Comparison of ENCODE assay signal across 14 cellular contexts in genomic region chr3:56916697-56917336, GRCh38.
DNase-seq lines count a peak whose midpoint lies in the region; ATAC-seq and TF ChIP-seq lines count a peak whose summit lies in the region.
"Had no signal": no experiment of that assay in that cellular context is flagged by ENCODE, and none has a peak within 500 bp of the region (broad histone marks: within the 10 kb centered on the region; RNA-seq: fewer than 3 reads in every experiment).

No MANE protein-coding gene starts in this region.

- peaks cover 0 to 11% (median 1%) of the 10 kb centered on the region in 3 donors for H3K36me3 Mint-ChIP-seq in CD8-positive, alpha-beta memory T cell
- H3K36me3 Mint-ChIP-seq in activated naive CD8-positive, alpha-beta T cell treated with anti-CD3 and anti-CD28 coated beads for 36 hours, result peaks cover 14% of the 10 kb centered on the region
- no peaks in the 10 kb centered on the region for H3K36me3 Mint-ChIP-seq in neural progenitor cell

- H3K9me3 Mint-ChIP-seq in CD8-positive, alpha-beta memory T cell, result no peaks in the 10 kb centered on the region
- H3K9me3 Mint-ChIP-seq in activated naive CD8-positive, alpha-beta T cell treated with anti-CD3 and anti-CD28 coated beads for 36 hours, result peaks cover 3% of the 10 kb centered on the region
- H3K9me3 Mint-ChIP-seq in neural progenitor cell, result no peaks in the 10 kb centered on the region

- CTCF ChIA-PET in CD8-positive, alpha-beta memory T cell (lab: Charles Lee), result interaction anchor here (0.7 to 6.8 kb wide), 13 partner anchors 11 to 222 kb away, joined by 3 to 43 read pairs (median 4); partner anchors contain the start of gene ARHGEF3

- H3K4me1 Mint-ChIP-seq in CD8-positive, alpha-beta memory T cell, result peaks cover 72 to 93% (median 85%) of the 10 kb centered on the region in 3 donors
- H3K4me1 Mint-ChIP-seq in activated naive CD8-positive, alpha-beta T cell treated with anti-CD3 and anti-CD28 coated beads for 36 hours, result peaks cover 74% of the 10 kb centered on the region
- peaks cover 25% of the 10 kb centered on the region for H3K4me1 Mint-ChIP-seq in neural progenitor cell

- POLR2A ChIA-PET in CD8-positive, alpha-beta memory T cell (lab: Charles Lee), result interaction anchor here (0.6 to 3.4 kb wide), 7 partner anchors 39 to 360 kb away, joined by 3 to 25 read pairs (median 3); partner anchors contain the start of genes ARHGEF3 and CCDC66

- no peaks in the 10 kb centered on the region for H3K79me2 ChIP-seq in neural progenitor cell (ENCODE audit: low read depth)

- ATAC-seq in GM21717 (IDR thresholded peaks at IDR 0.05; ENCODE audit: unreplicated experiment) (peak; percentile 27), HG03175 (IDR thresholded peaks at IDR 0.05; ENCODE audit: unreplicated experiment) (no peak)
- ATAC-seq: Panc1 had no signal

- H3K9me3 ChIP-seq in CD8-positive, alpha-beta memory T cell (ENCODE audit: low read length), result no peaks in the 10 kb centered on the region
- no peaks in the 10 kb centered on the region for H3K9me3 ChIP-seq in neural progenitor cell (ENCODE audit: low read depth)
- H3K9me3 ChIP-seq: ascending aorta had no signal

- H3K27me3 Mint-ChIP-seq in CD8-positive, alpha-beta memory T cell, result no peaks in the 10 kb centered on the region
- no peaks in the 10 kb centered on the region for H3K27me3 Mint-ChIP-seq in activated naive CD8-positive, alpha-beta T cell treated with anti-CD3 and anti-CD28 coated beads for 36 hours
- peaks cover 3% of the 10 kb centered on the region for H3K27me3 Mint-ChIP-seq in neural progenitor cell (ENCODE audit: insufficient read depth, low read depth)

- no peaks in the 10 kb centered on the region for H3K36me3 ChIP-seq in CD8-positive, alpha-beta memory T cell (ENCODE audit: insufficient read depth, low read length)
- H3K36me3 ChIP-seq in neural progenitor cell, result no peaks in the 10 kb centered on the region
- H3K36me3 ChIP-seq: ascending aorta, WERI-Rb-1 had no signal

- H3F3A ChIP-seq in neural progenitor cell (ENCODE audit: low read depth), result no peaks in the 10 kb centered on the region

- peak overlapping the region; percentile 83 for H3K27ac ChIP-seq in CD8-positive, alpha-beta memory T cell (ENCODE audit: low read depth, low read length)
- H3K27ac ChIP-seq in neural progenitor cell, result no peak overlapping the region
- H3K27ac ChIP-seq: ascending aorta, WERI-Rb-1 had no signal

- peak overlapping the region; percentile 94 for H3K4me3 ChIP-seq in CD8-positive, alpha-beta memory T cell (ENCODE audit: low read length)
- H3K4me3 ChIP-seq in neural progenitor cell, result no peak overlapping the region

- no peaks in the 10 kb centered on the region for H4K20me1 ChIP-seq in neural progenitor cell (ENCODE audit: low read depth)

- H3K4me2 ChIP-seq in neural progenitor cell, result peak overlapping the region; percentile 54

- no peaks in the 10 kb centered on the region for H3K27me3 ChIP-seq in CD8-positive, alpha-beta memory T cell (ENCODE audit: insufficient read depth, low read length, poor library complexity, severe bottlenecking)
- H3K27me3 ChIP-seq in neural progenitor cell, result no peaks in the 10 kb centered on the region
- H3K27me3 ChIP-seq: ascending aorta had no signal

- no peak overlapping the region for H2AFZ ChIP-seq in neural progenitor cell (replicated peaks)

- H3K4me1 ChIP-seq in CD8-positive, alpha-beta memory T cell (ENCODE audit: insufficient read depth, low read length), result peaks cover 79% of the 10 kb centered on the region
- H3K4me1 ChIP-seq in neural progenitor cell, result peaks cover 35% of the 10 kb centered on the region

- DNase-seq in CD8-positive, alpha-beta memory T cell, result no peak
- DNase-seq in activated naive CD8-positive, alpha-beta T cell treated with anti-CD3 and anti-CD28 coated beads for 36 hours, result peak; percentile 29
- no peak for DNase-seq in neural progenitor cell (ENCODE audit: low spot score)
- DNase-seq in LoVo (ENCODE audit: low spot score), result no peak
- DNase-seq in NK-92 (lab: John Stamatoyannopoulos, UW; ENCODE audit: unreplicated experiment), result no peak
- DNase-seq in Ammon's horn (ENCODE audit: low spot score), result no peak
- DNase-seq: DMS 273 treated with DMSO at 0.1 percent for 48 hours, NCI-H1930, substantia nigra, WERI-Rb-1 had no signal

- no peak overlapping the region for H3K9ac ChIP-seq in neural progenitor cell

- H3K27ac Mint-ChIP-seq in CD8-positive, alpha-beta memory T cell, result peak overlapping the region; percentile 90 to 99 (median 94)
- H3K27ac Mint-ChIP-seq in activated naive CD8-positive, alpha-beta T cell treated with anti-CD3 and anti-CD28 coated beads for 36 hours, result peak overlapping the region; percentile 98
- no peak overlapping the region for H3K27ac Mint-ChIP-seq in neural progenitor cell

- TF ChIP-seq CTCF in neural progenitor cell (IDR thresholded peaks at IDR 0.05), result no peak

- peak overlapping the region; percentile 90 to 95 (median 92) for H3K4me3 Mint-ChIP-seq in CD8-positive, alpha-beta memory T cell
- H3K4me3 Mint-ChIP-seq in activated naive CD8-positive, alpha-beta T cell treated with anti-CD3 and anti-CD28 coated beads for 36 hours, result peak overlapping the region; percentile 86
- no peak overlapping the region for H3K4me3 Mint-ChIP-seq in neural progenitor cell
